34 cellular contexts compared by ENCODE assay signal in the genomic region with DNA sequence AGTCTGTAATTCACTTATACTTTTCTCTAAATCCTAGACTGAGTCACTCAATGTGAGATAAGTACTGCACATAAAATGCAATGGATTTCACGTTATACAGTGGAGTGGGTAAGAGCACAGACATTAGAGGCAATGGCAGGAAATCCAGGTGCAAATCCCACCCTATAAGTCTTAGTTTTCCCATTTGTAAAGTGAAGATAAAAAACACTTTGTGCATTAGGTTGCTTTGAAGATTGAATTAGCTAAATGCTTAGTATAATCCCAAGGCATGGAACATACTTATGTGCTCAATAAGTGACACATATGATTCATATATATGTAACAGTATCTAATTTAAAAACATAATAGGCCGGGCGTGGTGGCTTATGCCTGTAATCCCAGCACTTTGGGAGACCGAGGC. TPM values are rescaled to one million over a fixed set of nuclear protein-coding genes. Genes with fewer than 3 reads are reported as not detected.
"Had no signal": no experiment of that assay in that cellular context is flagged by ENCODE, and none has a peak within 500 bp of the region (broad histone marks: within the 10 kb centered on the region; RNA-seq: fewer than 3 reads in every experiment).

No MANE protein-coding gene starts in this region.

- H3K36me3 Mint-ChIP-seq: activated CD4-positive, alpha-beta memory T cell treated with anti-CD3 and anti-CD28 coated beads for 36 hours; activated naive CD4-positive, alpha-beta T cell treated with anti-CD3 and anti-CD28 coated beads, Interleukin-2, amount 50 U/mL, for 72 hours; activated naive CD8-positive, alpha-beta T cell treated with anti-CD3 and anti-CD28 coated beads for 36 hours had no signal

- H3K27ac ChIP-seq: adrenal gland, body of pancreas, brain microvascular endothelial cell, breast epithelium, VCaP had no signal

- H3K4me3 ChIP-seq: adrenal gland, body of pancreas, breast epithelium had no signal

- H3K27me3 Mint-ChIP-seq: activated CD4-positive, alpha-beta memory T cell treated with anti-CD3 and anti-CD28 coated beads for 36 hours; activated CD4-positive, alpha-beta T cell treated with anti-CD3 and anti-CD28 coated beads, Interleukin-2, amount 10 ng/mL, durations not matched to agents 24 days and 14 days; activated CD8-positive, alpha-beta T cell treated with anti-CD3 and anti-CD28 coated beads for 36 hours; activated naive CD8-positive, alpha-beta T cell treated with anti-CD3 and anti-CD28 coated beads for 36 hours had no signal

- H3K9me3 ChIP-seq: adrenal gland, body of pancreas, breast epithelium had no signal

- H3K4me3 Mint-ChIP-seq: activated B cell treated with CpG ODN at 0.5 μM for 24 hours; activated CD4-positive, alpha-beta memory T cell treated with anti-CD3 and anti-CD28 coated beads for 36 hours; activated CD4-positive, alpha-beta T cell treated with anti-CD3 and anti-CD28 coated beads, Interleukin-2, amount 10 ng/mL, durations not matched to agents 24 days and 14 days; activated CD8-positive, alpha-beta T cell treated with anti-CD3 and anti-CD28 coated beads for 36 hours; activated naive CD8-positive, alpha-beta T cell treated with anti-CD3 and anti-CD28 coated beads for 36 hours; activated T-cell treated with anti-CD3 and anti-CD28 coated beads, Interleukin-2, amount 50 U/mL, for 4 hours; activated T-cell treated with anti-CD3 and anti-CD28 coated beads, Interleukin-2, amount 50 U/mL, for 72 hours; activated T-helper 1 cell treated with anti-CD3 and anti-CD28 coated beads, Interleukin-12 subunit alpha, Interleukin-12 subunit beta, Interleukin-2, Interleukin-4 antibody, amounts not matched to agents 30 ng/mL and 10 ng/mL and 1 ng/mL, durations not matched to agents 14 hours and 24 hours and 36 hours; activated T-helper 17 cell treated with anti-CD3 and anti-CD28 coated beads, Interleukin-2, amount 50 U/mL, for 72 hours; T-helper 1 cell treated with Interleukin-12 subunit alpha and Interleukin-12 subunit beta and Interleukin-4 antibody, amounts not matched to agents 30 μg/mL and 1 μg/mL, for 36 hours; T-helper 2 cell treated with Interferon-gamma antibody and Interleukin-4, amounts not matched to agents 5 μg/mL and 100 μg/mL, for 36 hours had no signal

- DNase-seq: activated B cell treated with CpG ODN at 0.5 μM for 24 hours; activated CD4-positive, alpha-beta memory T cell treated with anti-CD3 and anti-CD28 coated beads for 36 hours; activated CD4-positive, alpha-beta T cell treated with anti-CD3 and anti-CD28 coated beads for 4 hours; activated CD4-positive, alpha-beta T cell treated with anti-CD3 and anti-CD28 coated beads, Interleukin-2, amount 10 ng/mL, durations not matched to agents 24 days and 14 days; activated CD4-positive, alpha-beta T cell treated with anti-CD3 and anti-CD28 coated beads, Interleukin-2, amount 50 U/mL, for 1 hour; activated CD4-positive, alpha-beta T cell treated with anti-CD3 and anti-CD28 coated beads, Interleukin-2, amount 50 U/mL, for 4 hours; activated CD4-positive, CD25-positive, alpha-beta regulatory T cell treated with anti-CD3 and anti-CD28 coated beads, Interleukin-2, amount 50 U/mL, for 72 hours; activated CD8-positive, alpha-beta memory T cell treated with anti-CD3 and anti-CD28 coated beads, Interleukin-2, amount 50 U/mL, for 4 hours; activated CD8-positive, alpha-beta T cell treated with anti-CD3 and anti-CD28 coated beads for 36 hours; activated effector memory CD4-positive, alpha-beta T cell treated with anti-CD3 and anti-CD28 coated beads, Interleukin-2, amount 50 U/mL, for 16 hours; activated naive CD4-positive, alpha-beta T cell treated with anti-CD3 and anti-CD28 coated beads, Interleukin-2, amount 50 U/mL, for 16 hours; activated naive CD4-positive, alpha-beta T cell treated with Interleukin-2 at 50 U/mL for 16 hours; activated naive CD8-positive, alpha-beta T cell treated with anti-CD3 and anti-CD28 coated beads for 36 hours; activated T-cell treated with anti-CD3 and anti-CD28 coated beads for 4 hours; activated T-cell treated with anti-CD3 and anti-CD28 coated beads, Interleukin-2, amount 50 U/mL, for 1 hour; activated T-cell treated with anti-CD3 and anti-CD28 coated beads, Interleukin-2, amount 50 U/mL, for 4 hours; activated T-cell treated with anti-CD3 and anti-CD28 coated beads, Interleukin-2, amount 50 U/mL, for 72 hours; adrenal gland; amniotic stem cell; aorta; body of pancreas; brain microvascular endothelial cell; central memory CD4-positive, alpha-beta T cell; SW 1271; T-helper 1 cell; T-helper 2 cell; T-helper 9 cell had no signal

- H3K9me3 Mint-ChIP-seq: activated B cell treated with CpG ODN at 0.5 μM for 24 hours; activated CD4-positive, alpha-beta memory T cell treated with anti-CD3 and anti-CD28 coated beads for 36 hours; activated CD4-positive, alpha-beta T cell treated with anti-CD3 and anti-CD28 coated beads, Interleukin-2, amount 10 ng/mL, durations not matched to agents 24 days and 14 days; activated CD8-positive, alpha-beta T cell treated with anti-CD3 and anti-CD28 coated beads for 36 hours; activated naive CD4-positive, alpha-beta T cell treated with anti-CD3 and anti-CD28 coated beads, Interleukin-2, amount 50 U/mL, for 72 hours; activated naive CD8-positive, alpha-beta T cell treated with anti-CD3 and anti-CD28 coated beads for 36 hours; activated T-cell treated with anti-CD3 and anti-CD28 coated beads, Interleukin-2, amount 50 U/mL, for 4 hours; activated T-cell treated with anti-CD3 and anti-CD28 coated beads, Interleukin-2, amount 50 U/mL, for 72 hours; activated T-helper 1 cell treated with anti-CD3 and anti-CD28 coated beads, Interleukin-12 subunit alpha, Interleukin-12 subunit beta, Interleukin-2, Interleukin-4 antibody, amounts not matched to agents 30 ng/mL and 10 ng/mL and 1 ng/mL, durations not matched to agents 14 hours and 24 hours and 36 hours; activated T-helper 17 cell treated with anti-CD3 and anti-CD28 coated beads, Interleukin-2, amount 50 U/mL, for 72 hours; T-helper 1 cell treated with Interleukin-12 subunit alpha and Interleukin-12 subunit beta and Interleukin-4 antibody, amounts not matched to agents 30 μg/mL and 1 μg/mL, for 36 hours; T-helper 2 cell treated with Interferon-gamma antibody and Interleukin-4, amounts not matched to agents 5 μg/mL and 100 μg/mL, for 36 hours had no signal

- H3K27ac Mint-ChIP-seq: activated B cell treated with CpG ODN at 0.5 μM for 24 hours; activated CD4-positive, alpha-beta memory T cell treated with anti-CD3 and anti-CD28 coated beads for 36 hours; activated CD4-positive, alpha-beta T cell treated with anti-CD3 and anti-CD28 coated beads, Interleukin-2, amount 10 ng/mL, durations not matched to agents 24 days and 14 days; activated CD8-positive, alpha-beta T cell treated with anti-CD3 and anti-CD28 coated beads for 36 hours; activated naive CD4-positive, alpha-beta T cell treated with anti-CD3 and anti-CD28 coated beads, Interleukin-2, amount 50 U/mL, for 72 hours; activated naive CD8-positive, alpha-beta T cell treated with anti-CD3 and anti-CD28 coated beads for 36 hours; activated T-cell treated with anti-CD3 and anti-CD28 coated beads, Interleukin-2, amount 50 U/mL, for 72 hours; activated T-helper 1 cell treated with anti-CD3 and anti-CD28 coated beads, Interleukin-12 subunit alpha, Interleukin-12 subunit beta, Interleukin-2, Interleukin-4 antibody, amounts not matched to agents 30 ng/mL and 10 ng/mL and 1 ng/mL, durations not matched to agents 14 hours and 24 hours and 36 hours; activated T-helper 17 cell treated with anti-CD3 and anti-CD28 coated beads, Interleukin-2, amount 50 U/mL, for 72 hours; T-helper 1 cell treated with Interleukin-12 subunit alpha and Interleukin-12 subunit beta and Interleukin-4 antibody, amounts not matched to agents 30 μg/mL and 1 μg/mL, for 36 hours; T-helper 2 cell treated with Interferon-gamma antibody and Interleukin-4, amounts not matched to agents 5 μg/mL and 100 μg/mL, for 36 hours had no signal

- H3K4me1 ChIP-seq: adrenal gland, body of pancreas had no signal

- H3K36me3 ChIP-seq: adrenal gland, brain microvascular endothelial cell, breast epithelium had no signal

- ATAC-seq: activated CD8-positive, alpha-beta T cell treated with anti-CD3 and anti-CD28 coated beads for 36 hours; activated naive CD4-positive, alpha-beta T cell treated with anti-CD3 and anti-CD28 coated beads, Interleukin-2, amount 50 U/mL, for 72 hours; activated T-cell treated with anti-CD3 and anti-CD28 coated beads, Interleukin-2, amount 50 U/mL, for 4 hours; activated T-cell treated with anti-CD3 and anti-CD28 coated beads, Interleukin-2, amount 50 U/mL, for 72 hours; activated T-helper 17 cell treated with anti-CD3 and anti-CD28 coated beads, Interleukin-2, amount 50 U/mL, for 72 hours; body of pancreas had no signal

- H3K27me3 ChIP-seq: adrenal gland, body of pancreas, brain microvascular endothelial cell, breast epithelium had no signal

RNA-seq across cellular contexts. Expression of gene ACTG2, which starts 10.5 kb away (rescaled TPM):
- total RNA-seq: activated B cell treated with CpG ODN at 0.5 μM for 24 hours; activated CD4-positive, alpha-beta memory T cell treated with anti-CD3 and anti-CD28 coated beads for 36 hours; activated CD4-positive, alpha-beta T cell treated with anti-CD3 and anti-CD28 coated beads, Interleukin-2, amount 10 ng/mL, durations not matched to agents 24 days and 14 days; activated T-helper 17 cell treated with anti-CD3 and anti-CD28 coated beads, Interleukin-2, amount 50 U/mL, for 72 hours had no signal
